In the genomic region with DNA sequence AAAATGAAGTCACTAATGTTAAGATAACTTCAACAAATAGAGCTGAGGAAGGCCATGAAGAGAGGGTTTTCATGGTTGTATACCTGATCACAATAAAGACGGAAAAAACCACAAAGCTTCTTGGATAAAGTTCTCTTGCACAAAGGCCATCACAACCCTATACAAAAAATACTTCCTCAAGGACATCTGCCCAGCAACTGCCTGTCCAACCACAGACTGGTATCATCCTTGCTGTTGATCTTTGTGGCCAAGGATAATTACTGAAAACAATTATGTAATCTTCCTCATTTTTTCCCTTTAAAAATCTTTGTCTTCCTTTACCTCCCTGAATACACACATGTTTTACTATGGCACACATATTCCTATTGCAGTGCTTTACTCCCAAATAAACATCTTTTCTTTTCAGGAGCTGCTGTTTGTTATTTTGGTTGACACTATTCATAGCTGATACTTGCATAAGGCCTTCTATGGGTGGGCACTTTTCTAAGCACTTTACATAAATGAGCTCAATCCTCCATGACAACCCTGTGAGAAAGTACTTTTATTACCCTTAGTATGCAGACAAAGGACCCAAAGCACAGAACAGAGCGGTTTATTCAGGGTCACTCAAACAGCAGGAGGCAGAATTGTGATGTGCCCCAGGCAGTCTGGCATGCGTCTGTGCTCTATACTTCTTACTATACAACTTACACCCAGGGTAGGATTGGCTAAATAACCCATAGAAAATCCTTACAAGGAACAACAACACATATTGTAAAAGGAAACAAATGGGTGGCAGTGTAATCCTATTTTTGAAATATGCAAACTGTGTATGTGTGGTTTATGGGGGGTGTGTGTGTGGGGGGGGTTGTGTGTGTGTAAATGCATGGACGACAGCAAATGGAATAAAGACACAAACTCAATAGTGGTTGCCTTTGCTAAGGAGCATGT, we compare ENCODE assay signal across 15 cellular contexts. TPM values are rescaled to one million over a fixed set of nuclear protein-coding genes. Genes with fewer than 3 reads are reported as not detected.
DNase-seq lines count a peak whose midpoint lies in the region; ATAC-seq and TF ChIP-seq lines count a peak whose summit lies in the region.
"Had no signal": no experiment of that assay in that cellular context is flagged by ENCODE, and none has a peak within 500 bp of the region (broad histone marks: within the 10 kb centered on the region; RNA-seq: fewer than 3 reads in every experiment).

No MANE protein-coding gene starts in this region.

- H3K36me3 Mint-ChIP-seq in activated T-helper 1 cell treated with anti-CD3 and anti-CD28 coated beads, Interleukin-12 subunit alpha, Interleukin-12 subunit beta, Interleukin-2, Interleukin-4 antibody, amounts not matched to agents 30 ng/mL and 10 ng/mL and 1 ng/mL, durations not matched to agents 14 hours and 24 hours and 36 hours (ENCODE audit: low read depth): no peaks in the 10 kb centered on the region
- H3K36me3 Mint-ChIP-seq: activated naive CD4-positive, alpha-beta T cell treated with anti-CD3 and anti-CD28 coated beads, Interleukin-2, amount 50 U/mL, for 24 hours had no signal

- POLR2A ChIA-PET in AG04449 (lab: Yijun Ruan, JAX): no interaction called here

- H3K9me3 Mint-ChIP-seq in activated T-helper 1 cell treated with anti-CD3 and anti-CD28 coated beads, Interleukin-12 subunit alpha, Interleukin-12 subunit beta, Interleukin-2, Interleukin-4 antibody, amounts not matched to agents 30 ng/mL and 10 ng/mL and 1 ng/mL, durations not matched to agents 14 hours and 24 hours and 36 hours: no peaks in the 10 kb centered on the region
- H3K9me3 Mint-ChIP-seq: activated naive CD4-positive, alpha-beta T cell treated with anti-CD3 and anti-CD28 coated beads, Interleukin-2, amount 50 U/mL, for 24 hours; central memory CD8-positive, alpha-beta T cell; nephron had no signal

- H3K4me3 ChIP-seq in AG04449 (ENCODE audit: low read depth, low read length) (no peak overlapping the region), LNCaP clone FGC (ENCODE audit: low read depth, low read length) (no peak overlapping the region)
- H3K4me3 ChIP-seq: SJCRH30, uterus had no signal

- H3K27ac Mint-ChIP-seq in activated T-helper 1 cell treated with anti-CD3 and anti-CD28 coated beads, Interleukin-12 subunit alpha, Interleukin-12 subunit beta, Interleukin-2, Interleukin-4 antibody, amounts not matched to agents 30 ng/mL and 10 ng/mL and 1 ng/mL, durations not matched to agents 14 hours and 24 hours and 36 hours: no peak overlapping the region
- H3K27ac Mint-ChIP-seq: activated naive CD4-positive, alpha-beta T cell treated with anti-CD3 and anti-CD28 coated beads, Interleukin-2, amount 50 U/mL, for 24 hours had no signal

- ATAC-seq in HG03108 (IDR thresholded peaks at IDR 0.05; ENCODE audit: unreplicated experiment): no peak

- DNase-seq in AG04449 (ENCODE audit: low read depth, low spot score) (no peak), LNCaP clone FGC (ENCODE audit: low read depth) (peak; percentile 17), OCI-M1 (lab: John Stamatoyannopoulos, UW) (peak; percentile 80), epidermal melanocyte (ENCODE audit: insufficient read length, low spot score) (peak; percentile 77), cerebellar nuclear complex (lab: John Stamatoyannopoulos, UW) (no peak), LoVo (ENCODE audit: low spot score) (no peak)
- DNase-seq in activated T-helper 1 cell treated with anti-CD3 and anti-CD28 coated beads, Interleukin-12 subunit alpha, Interleukin-12 subunit beta, Interleukin-2, Interleukin-4 antibody, amounts not matched to agents 30 ng/mL and 10 ng/mL and 1 ng/mL, durations not matched to agents 14 hours and 24 hours and 36 hours (ENCODE audit: low spot score): no peak
- DNase-seq: NCI-H1694; SJCRH30; stimulated activated CD8-positive, alpha-beta memory T cell treated with anti-CD3 and anti-CD28 coated beads, Interleukin-4, amount 100 ng/mL, for 48 hours; uterus had no signal

- H3K4me1 Mint-ChIP-seq in activated T-helper 1 cell treated with anti-CD3 and anti-CD28 coated beads, Interleukin-12 subunit alpha, Interleukin-12 subunit beta, Interleukin-2, Interleukin-4 antibody, amounts not matched to agents 30 ng/mL and 10 ng/mL and 1 ng/mL, durations not matched to agents 14 hours and 24 hours and 36 hours (ENCODE audit: low read depth): no peaks in the 10 kb centered on the region
- H3K4me1 Mint-ChIP-seq: activated naive CD4-positive, alpha-beta T cell treated with anti-CD3 and anti-CD28 coated beads, Interleukin-2, amount 50 U/mL, for 24 hours; central memory CD8-positive, alpha-beta T cell; nephron had no signal

- H3K27me3 Mint-ChIP-seq in activated T-helper 1 cell treated with anti-CD3 and anti-CD28 coated beads, Interleukin-12 subunit alpha, Interleukin-12 subunit beta, Interleukin-2, Interleukin-4 antibody, amounts not matched to agents 30 ng/mL and 10 ng/mL and 1 ng/mL, durations not matched to agents 14 hours and 24 hours and 36 hours (ENCODE audit: insufficient read depth): peaks cover 10% of the 10 kb centered on the region

- TF ChIP-seq CTCF in AG04449 (IDR thresholded peaks at IDR 0.05; ENCODE audit: insufficient read depth, low read length, missing control alignments) (peak; percentile 14), LNCaP clone FGC (IDR thresholded peaks at IDR 0.05; ENCODE audit: control insufficient read depth, extremely low read depth, insufficient read depth) (0 out of 2 replicates have a peak, but pooled peaks have one; percentile 27)

- CTCF ChIA-PET in AG04449 (lab: Yijun Ruan, JAX): interaction anchor here (0.7 to 1.4 kb wide), 9 partner anchors 9 to 449 kb away, joined by 3 to 8 read pairs (median 3); no protein-coding TSS in a partner anchor

- no peak overlapping the region for H3K4me3 Mint-ChIP-seq in activated T-helper 1 cell treated with anti-CD3 and anti-CD28 coated beads, Interleukin-12 subunit alpha, Interleukin-12 subunit beta, Interleukin-2, Interleukin-4 antibody, amounts not matched to agents 30 ng/mL and 10 ng/mL and 1 ng/mL, durations not matched to agents 14 hours and 24 hours and 36 hours
- H3K4me3 Mint-ChIP-seq: activated naive CD4-positive, alpha-beta T cell treated with anti-CD3 and anti-CD28 coated beads, Interleukin-2, amount 50 U/mL, for 24 hours; central memory CD8-positive, alpha-beta T cell; nephron had no signal

- intact Hi-C loops in activated T-helper 1 cell treated with anti-CD3 and anti-CD28 coated beads, Interleukin-12 subunit alpha, Interleukin-12 subunit beta, Interleukin-2, Interleukin-4 antibody, amounts not matched to agents 30 ng/mL and 10 ng/mL and 1 ng/mL, durations not matched to agents 14 hours and 24 hours and 36 hours (cut with micrococcal nuclease): no loop called here

RNA-seq across cellular contexts. Expression of a gene that starts 35.0 kb away (rescaled TPM):
- total RNA-seq in activated T-helper 1 cell treated with anti-CD3 and anti-CD28 coated beads, Interleukin-12 subunit alpha, Interleukin-12 subunit beta, Interleukin-2, Interleukin-4 antibody, amounts not matched to agents 30 ng/mL and 10 ng/mL and 1 ng/mL, durations not matched to agents 14 hours and 24 hours and 36 hours: 17.7 and 18.0 TPM in 2 replicates

Comparison
In these comparisons a context has a peak if more than half of its experiments do, and no peak if none do; other contexts are left out.
1. DNase-seq: peak in LNCaP clone FGC (single experiment), OCI-M1 (single experiment) and epidermal melanocyte (single experiment); none in AG04449 (single experiment), cerebellar nuclear complex (0 of 2), activated T-helper 1 cell treated with anti-CD3 and anti-CD28 coated beads, Interleukin-12 subunit alpha, Interleukin-12 subunit beta, Interleukin-2, Interleukin-4 antibody, amounts not matched to agents 30 ng/mL and 10 ng/mL and 1 ng/mL, durations not matched to agents 14 hours and 24 hours and 36 hours (single experiment) and LoVo (single experiment).